31 cellular contexts compared by ENCODE assay signal in genomic region chr6:113052513-113052912, GRCh38.
"Had no signal": no experiment of that assay in that cellular context is flagged by ENCODE, and none has a peak within 500 bp of the region (broad histone marks: within the 10 kb centered on the region; RNA-seq: fewer than 3 reads in every experiment).

No MANE protein-coding gene starts in this region.

- H3K4me1 Mint-ChIP-seq: activated CD4-positive, alpha-beta T cell treated with anti-CD3 and anti-CD28 coated beads for 36 hours; stimulated activated naive CD8-positive, alpha-beta T cell treated with anti-CD3 and anti-CD28 coated beads, Interleukin-15, amount 100 ng/mL, for 72 hours had no signal

- H3K27me3 ChIP-seq: adrenal gland, body of pancreas, colonic mucosa, right lobe of liver, upper lobe of left lung, vagina had no signal

- H3K36me3 ChIP-seq: adrenal gland, colonic mucosa, right lobe of liver, upper lobe of left lung, vagina had no signal

- H3K27ac ChIP-seq: adrenal gland, body of pancreas, colonic mucosa, right lobe of liver, skin epidermis, upper lobe of left lung, vagina had no signal

- H3K4me1 ChIP-seq: adrenal gland, body of pancreas, colonic mucosa, right lobe of liver, upper lobe of left lung, vagina had no signal

- H3K27ac Mint-ChIP-seq: activated CD4-positive, alpha-beta T cell treated with anti-CD3 and anti-CD28 coated beads for 36 hours; activated naive CD8-positive, alpha-beta T cell treated with anti-CD3 and anti-CD28 coated beads for 36 hours; activated T-cell treated with anti-CD3 and anti-CD28 coated beads, Interleukin-2, amount 50 U/mL, for 72 hours; effector memory CD8-positive, alpha-beta T cell; natural killer cell treated with Interleukin-12 subunit alpha and Interleukin-12 subunit beta and Interleukin-15 and Interleukin-18, amount 100 ng/mL, for 72 hours; progenitor cell of endocrine pancreas; stimulated activated memory B cell treated with anti-CD40 and anti-IgM and Interleukin-4, amounts not matched to agents 10 μg/mL and 1 μg/mL and 100 μg/mL, for 72 hours; stimulated activated naive CD8-positive, alpha-beta T cell treated with anti-CD3 and anti-CD28 coated beads, Interleukin-15, amount 100 ng/mL, for 72 hours had no signal

- ATAC-seq: activated CD4-positive, alpha-beta T cell treated with anti-CD3 and anti-CD28 coated beads for 36 hours; activated T-cell treated with anti-CD3 and anti-CD28 coated beads, Interleukin-2, amount 50 U/mL, for 72 hours; body of pancreas; effector memory CD8-positive, alpha-beta T cell; left lobe of liver; mucosa of descending colon; natural killer cell treated with Interleukin-12 subunit alpha and Interleukin-12 subunit beta and Interleukin-15 and Interleukin-18, amount 100 ng/mL, for 72 hours; right lobe of liver; stimulated activated memory B cell treated with anti-CD40 and anti-IgM and Interleukin-4, amounts not matched to agents 10 μg/mL and 1 μg/mL and 100 μg/mL, for 72 hours; stimulated activated naive CD8-positive, alpha-beta T cell treated with anti-CD3 and anti-CD28 coated beads, Interleukin-15, amount 100 ng/mL, for 72 hours had no signal

- H3K4me3 Mint-ChIP-seq: activated CD4-positive, alpha-beta T cell treated with anti-CD3 and anti-CD28 coated beads for 36 hours; activated naive CD8-positive, alpha-beta T cell treated with anti-CD3 and anti-CD28 coated beads for 36 hours; activated T-cell treated with anti-CD3 and anti-CD28 coated beads, Interleukin-2, amount 50 U/mL, for 72 hours; effector memory CD8-positive, alpha-beta T cell; natural killer cell treated with Interleukin-12 subunit alpha and Interleukin-12 subunit beta and Interleukin-15 and Interleukin-18, amount 100 ng/mL, for 72 hours; stimulated activated memory B cell treated with anti-CD40 and anti-IgM and Interleukin-4, amounts not matched to agents 10 μg/mL and 1 μg/mL and 100 μg/mL, for 72 hours; stimulated activated naive CD8-positive, alpha-beta T cell treated with anti-CD3 and anti-CD28 coated beads, Interleukin-15, amount 100 ng/mL, for 72 hours had no signal

- H3K27me3 Mint-ChIP-seq: activated CD4-positive, alpha-beta T cell treated with anti-CD3 and anti-CD28 coated beads for 36 hours; activated naive CD8-positive, alpha-beta T cell treated with anti-CD3 and anti-CD28 coated beads for 36 hours; effector memory CD8-positive, alpha-beta T cell; natural killer cell treated with Interleukin-12 subunit alpha and Interleukin-12 subunit beta and Interleukin-15 and Interleukin-18, amount 100 ng/mL, for 72 hours; progenitor cell of endocrine pancreas; stimulated activated naive CD8-positive, alpha-beta T cell treated with anti-CD3 and anti-CD28 coated beads, Interleukin-15, amount 100 ng/mL, for 72 hours had no signal

- H3K9me3 ChIP-seq: adrenal gland, body of pancreas, colonic mucosa, mucosa of descending colon, right lobe of liver, upper lobe of left lung, vagina had no signal

- H3K4me3 ChIP-seq: adrenal gland, body of pancreas, colonic mucosa, lung, mucosa of descending colon, right lobe of liver, skin epidermis, upper lobe of left lung, vagina had no signal

- DNase-seq: activated CD4-positive, alpha-beta T cell treated with anti-CD3 and anti-CD28 coated beads for 36 hours; activated CD4-positive, CD25-positive, alpha-beta regulatory T cell; activated naive CD4-positive, alpha-beta T cell treated with Interleukin-2 at 50 U/mL for 16 hours; activated naive CD8-positive, alpha-beta T cell treated with anti-CD3 and anti-CD28 coated beads for 36 hours; activated T-cell treated with anti-CD3 and anti-CD28 coated beads for 4 hours; activated T-cell treated with anti-CD3 and anti-CD28 coated beads, Interleukin-2, amount 50 U/mL, for 72 hours; adrenal gland; aorta; body of pancreas; cerebellar nuclear complex; colonic mucosa; effector memory CD8-positive, alpha-beta T cell; erythroblast; foreskin fibroblast; head of caudate nucleus; hippocampal formation; mucosa of descending colon; right lobe of liver; stimulated activated CD4-positive, alpha-beta T cell treated with anti-CD3 and anti-CD28 coated beads, Interleukin-1b, Interleukin-23, amount 100 ng/mL, for 48 hours; stimulated activated CD4-positive, alpha-beta T cell treated with anti-CD3 and anti-CD28 coated beads, Interleukin-4, amount 100 ng/mL, for 4 hours; stimulated activated CD8-positive, alpha-beta memory T cell treated with anti-CD3 and anti-CD28 coated beads, Interleukin-4, amount 100 ng/mL, for 48 hours; stimulated activated naive CD8-positive, alpha-beta T cell treated with anti-CD3 and anti-CD28 coated beads, Interleukin-15, amount 100 ng/mL, for 72 hours; substantia nigra; upper lobe of left lung had no signal

- H3K36me3 Mint-ChIP-seq: activated naive CD8-positive, alpha-beta T cell treated with anti-CD3 and anti-CD28 coated beads for 36 hours; natural killer cell treated with Interleukin-12 subunit alpha and Interleukin-12 subunit beta and Interleukin-15 and Interleukin-18, amount 100 ng/mL, for 72 hours; stimulated activated memory B cell treated with anti-CD40 and anti-IgM and Interleukin-4, amounts not matched to agents 10 μg/mL and 1 μg/mL and 100 μg/mL, for 72 hours had no signal
